In the genomic region with DNA sequence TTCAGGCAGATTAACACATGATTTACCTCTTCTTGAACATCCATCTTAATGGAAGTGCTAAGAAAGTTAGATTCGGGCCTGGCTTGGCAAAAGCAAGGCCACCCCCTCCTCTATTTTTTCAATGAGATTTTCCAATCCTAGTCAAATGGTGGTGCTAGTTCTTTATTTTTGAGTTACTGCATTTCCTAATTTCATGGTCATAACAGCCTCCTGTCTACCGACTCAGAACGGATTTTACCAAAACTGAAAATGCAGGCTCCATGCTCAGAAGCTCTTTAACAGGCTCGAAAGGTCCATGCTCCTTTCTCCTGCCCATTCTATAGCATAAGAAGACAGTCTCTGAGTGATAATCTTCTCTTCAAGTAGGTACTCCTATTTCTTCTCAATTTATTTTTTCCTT, we compare ENCODE assay signal across 8 cellular contexts.
DNase-seq lines count a peak whose midpoint lies in the region; ATAC-seq, FAIRE-seq and TF ChIP-seq lines count a peak whose summit lies in the region.

No MANE protein-coding gene starts in this region.

- no peak for FAIRE-seq in GM12878 (lab: Jason Lieb, UNC)

- no TSS peak for BruUV-seq in GM12878 (replicated peaks; lab: Mats Ljungman, UMichigan)

- peak; percentile 35; the same call in 1 of the 2 replicates for TF ChIP-seq RAD21 in GM12878 (IDR thresholded peaks at IDR 0.05; ENCODE audit: insufficient read depth, low read depth, low read length)

- H3K4me1 ChIP-seq in BLaER1 (no peaks in the 10 kb centered on the region), HEK293 (ENCODE audit: control insufficient read depth, insufficient read depth, low read length) (0 out of 2 replicates have a peak, but pooled peaks cover 2% of the 10 kb centered on the region), GM12878 (ENCODE audit: control insufficient read depth, insufficient read depth, low read length) (peaks cover 17% of the 10 kb centered on the region), mucosa of descending colon (ENCODE audit: low read depth) (no peaks in the 10 kb centered on the region)

- no peaks in the 10 kb centered on the region for H3K79me2 ChIP-seq in GM12878 (ENCODE audit: control insufficient read depth, insufficient read depth, low read length)

- H3K4me3 ChIP-seq in BLaER1 (no peak overlapping the region), HEK293 (ENCODE audit: low read depth, low read length) (no peak overlapping the region), GM12878 (peak overlapping the region; percentile 2; the same call in 1 of the 2 replicates), mucosa of descending colon (no peak overlapping the region)

- in situ Hi-C loops in GM12878 (cut with MboI), result loop anchor here (5.0 kb wide), 1 partner anchor 432 kb away; no protein-coding TSS in a partner anchor

- CTCF ChIA-PET in HEK293 (lab: Yijun Ruan, JAX), result interaction anchor here (0.6 to 1.9 kb wide), 7 partner anchors 13 to 435 kb away, joined by 3 to 12 read pairs (median 5); no protein-coding TSS in a partner anchor
- CTCF ChIA-PET in GM12878 (lab: Yijun Ruan, JAX), result interaction anchor here (0.6 to 7.4 kb wide), 60 partner anchors 9 to 1258 kb away, joined by 3 to 157 read pairs (median 5); no protein-coding TSS in a partner anchor

- H3K27ac ChIP-seq in BLaER1 (no peak overlapping the region), HEK293 (ENCODE audit: extremely low read depth, low read depth, low read length) (no peak overlapping the region), GM12878 (ENCODE audit: control insufficient read depth, insufficient read depth) (no peak overlapping the region)

- DNase-seq in GM12878 (ENCODE audit: low read depth, low spot score) (peak; percentile 11), mucosa of descending colon (peak in 1 of 3 donors; percentile 19), NCI-H2171 (lab: John Stamatoyannopoulos, UW) (no peak), HPDE6-E6E7 (ENCODE audit: extremely low spot score) (no peak), dedifferentiated amniotic fluid mesenchymal stem cell (ENCODE audit: extremely low spot score) (no peak)
- no peak for DNase-seq in stimulated activated naive CD4-positive, alpha-beta T cell treated with Interleukin-2 at 50 U/mL for 16 hours (lab: John Stamatoyannopoulos, UW)

- H2AFZ ChIP-seq in GM12878 (ENCODE audit: control insufficient read depth, low read depth, low read length), result peak overlapping the region; percentile 76

- TF ChIP-seq EP300 in GM12878 (IDR thresholded peaks at IDR 0.05; ENCODE audit: borderline replicate concordance in 1 of 2, control insufficient read depth in 1 of 2, low read depth in 2 of 2, low read length in 2 of 2), result no peak

- ATAC-seq in GM12878 (peak; percentile 72), mucosa of descending colon (peak; percentile 47)

- H3K27me3 ChIP-seq in BLaER1, result no peaks in the 10 kb centered on the region
- no peaks in the 10 kb centered on the region for H3K27me3 ChIP-seq in GM12878 (replicated peaks in 1 of 2; ENCODE audit: control insufficient read depth in 2 of 2, insufficient read depth in 2 of 2, low read length in 1 of 2)

- TF ChIP-seq CTCF in HEK293 (tag by site-specific recombination; IDR thresholded peaks at IDR 0.05), result no peak
- TF ChIP-seq CTCF in GM12878 (IDR thresholded peaks at IDR 0.05 in 2 of 3, conservative IDR thresholded peaks at IDR 0.05 in 1 of 3; ENCODE audit: control insufficient read depth in 2 of 3, extremely low read depth in 1 of 3, insufficient read depth in 1 of 3, low read depth in 3 of 3, low read length in 3 of 3), result peak; percentile 3 to 46 (median 14); a peak in 2 of 6 replicates
- TF ChIP-seq CTCF in mucosa of descending colon (IDR thresholded peaks at IDR 0.05), result no peak

- SMC1A ChIA-PET in GM12878 (lab: Charles Lee; ENCODE audit: uncharacterized antibody, unreplicated experiment), result interaction anchor here (0.6 to 8.3 kb wide), 57 partner anchors 9 to 1280 kb away, joined by 3 to 138 read pairs (median 4); partner anchors contain the start of gene RMND1

- no peak for TF ChIP-seq POLR2A in GM12878 (IDR thresholded peaks at IDR 0.05; ENCODE audit: low read depth, low read length)

- H3K4me2 ChIP-seq in BLaER1 (peak overlapping the region; percentile 18; the same call in 1 of the 2 replicates), GM12878 (ENCODE audit: control insufficient read depth, insufficient read depth) (peak overlapping the region; percentile 75)

- no peaks in the 10 kb centered on the region for H3K36me3 ChIP-seq in BLaER1
- H3K36me3 ChIP-seq in HEK293 (ENCODE audit: control insufficient read depth in 2 of 2, insufficient read depth in 1 of 2, low read length in 2 of 2), result no peaks in the 10 kb centered on the region
- no peaks in the 10 kb centered on the region for H3K36me3 ChIP-seq in GM12878 (ENCODE audit: control insufficient read depth in 2 of 2, insufficient read depth in 2 of 2, low read length in 1 of 2)
- no peaks in the 10 kb centered on the region for H3K36me3 ChIP-seq in mucosa of descending colon (ENCODE audit: low read depth)

- 0% methylated on average over 4 of the region's 4 CpGs for WGBS in GM12878 (ENCODE audit: insufficient coverage, insufficient replicate concordance, low lambda C conversion rate, missing lambda C conversion rate)

- intact Hi-C loops in GM12878 (cut with micrococcal nuclease; ENCODE audit: unreplicated experiment), result loop anchor here (1.0 to 2.0 kb wide), 3 partner anchors 74 to 578 kb away; no protein-coding TSS in a partner anchor
- intact Hi-C loops in mucosa of descending colon (cut with DNase I, micrococcal nuclease), result no loop called here

- H3K9ac ChIP-seq in BLaER1 (no peak overlapping the region), GM12878 (ENCODE audit: control insufficient read depth, insufficient read depth, low read length) (no peak overlapping the region)

- RAD21 ChIA-PET in GM12878 (lab: Charles Lee; ENCODE audit: unreplicated experiment), result interaction anchor here (0.7 to 5.0 kb wide), 54 partner anchors 8 to 667 kb away, joined by 3 to 93 read pairs (median 5); partner anchors contain the start of gene ESR1

- POLR2A ChIA-PET in HEK293 (lab: Yijun Ruan, JAX), result no interaction called here
- POLR2A ChIA-PET in GM12878 (lab: Charles Lee), result interaction anchor here (0.6 to 2.6 kb wide), 7 partner anchors 11 to 75 kb away, joined by 3 to 8 read pairs (median 4); no protein-coding TSS in a partner anchor

- H3K9me3 ChIP-seq in BLaER1, result no peaks in the 10 kb centered on the region
- H3K9me3 ChIP-seq in HEK293 (ENCODE audit: control insufficient read depth, insufficient read depth, low read depth, low read length), result no peaks in the 10 kb centered on the region
- peaks cover 5% of the 10 kb centered on the region; the same call in 2 of the 3 replicates for H3K9me3 ChIP-seq in GM12878 (replicated peaks; ENCODE audit: control insufficient read depth, insufficient read depth, low read length)
- H3K9me3 ChIP-seq in mucosa of descending colon, result no peaks in the 10 kb centered on the region

- H4K20me1 ChIP-seq in BLaER1, result no peaks in the 10 kb centered on the region
- no peaks in the 10 kb centered on the region for H4K20me1 ChIP-seq in GM12878 (ENCODE audit: control insufficient read depth, insufficient read depth)

TF ChIP-seq in HEK293, 187 proteins besides CTCF, POLR2A, EP300 and RAD21:
- no peak for TF ChIP-seq ZNF560 (tag by site-specific recombination; IDR thresholded peaks at IDR 0.05; ENCODE audit: borderline replicate concordance)
- TF ChIP-seq HOXC10 (CRISPR knock-in tag; IDR thresholded peaks at IDR 0.05), result no peak
- no peak for TF ChIP-seq RBAK (tag by site-specific recombination; IDR thresholded peaks at IDR 0.05)
- TF ChIP-seq, protein P1, sequence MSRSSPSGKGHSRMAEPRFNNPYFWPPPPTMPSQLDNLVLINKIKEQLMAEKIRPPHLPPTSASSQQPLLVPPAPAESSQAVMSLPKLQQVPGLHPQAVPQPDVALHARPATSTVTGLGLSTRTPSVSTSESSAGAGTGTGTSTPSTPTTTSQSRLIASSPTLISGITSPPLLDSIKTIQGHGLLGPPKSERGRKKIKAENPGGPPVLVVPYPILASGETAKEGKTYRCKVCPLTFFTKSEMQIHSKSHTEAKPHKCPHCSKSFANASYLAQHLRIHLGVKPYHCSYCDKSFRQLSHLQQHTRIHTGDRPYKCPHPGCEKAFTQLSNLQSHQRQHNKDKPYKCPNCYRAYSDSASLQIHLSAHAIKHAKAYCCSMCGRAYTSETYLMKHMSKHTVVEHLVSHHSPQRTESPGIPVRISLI (tag by site-specific recombination; IDR thresholded peaks at IDR 0.05), result no peak
- TF ChIP-seq ZNF654 (tag by site-specific recombination; IDR thresholded peaks at IDR 0.05; ENCODE audit: low read depth), result 0 out of 2 replicates have a peak, but pooled peaks have one; percentile 13
- no peak for TF ChIP-seq ZXDB (tag by site-specific recombination; IDR thresholded peaks at IDR 0.05)
TF ChIP-seq in HEK293: peak in this region for 1.

TF ChIP-seq in GM12878, 131 proteins besides CTCF, POLR2A, EP300 and RAD21:
- no peak for TF ChIP-seq TCF12 (IDR thresholded peaks at IDR 0.05; ENCODE audit: low read depth, low read length)
- 0 out of 2 replicates have a peak, but pooled peaks have one; percentile 9 for TF ChIP-seq ATF7 (IDR thresholded peaks at IDR 0.05; ENCODE audit: low read depth)
- TF ChIP-seq SMARCA5 (IDR thresholded peaks at IDR 0.05), result 0 out of 2 replicates have a peak, but pooled peaks have one; percentile 17
- peak; percentile 30; the same call in 1 of the 2 replicates for TF ChIP-seq SMC3 (IDR thresholded peaks at IDR 0.05; ENCODE audit: borderline replicate concordance, low read length)
- peak; percentile 27; the same call in 1 of the 2 replicates for TF ChIP-seq ZNF384 (IDR thresholded peaks at IDR 0.05; ENCODE audit: borderline replicate concordance, low read depth, low read length)
TF ChIP-seq in GM12878: peak in this region for 4.

Comparison
In these comparisons a context has a peak if more than half of its experiments do, and no peak if none do; other contexts are left out.
1. CTCF ChIP-seq: peak in GM12878 (3 of 3); none in HEK293 (single experiment) and mucosa of descending colon (single experiment).